In genomic region chrX:41655631-41656030, GRCh38 we compare ENCODE assay signal across 24 cellular contexts. TPM values are rescaled to one million over a fixed set of nuclear protein-coding genes. Genes with fewer than 3 reads are reported as not detected.
DNase-seq lines count a peak whose midpoint lies in the region; ATAC-seq and TF ChIP-seq lines count a peak whose summit lies in the region.
"Had no signal": no experiment of that assay in that cellular context is flagged by ENCODE, and none has a peak within 500 bp of the region (broad histone marks: within the 10 kb centered on the region; RNA-seq: fewer than 3 reads in every experiment).

No MANE protein-coding gene starts in this region.

- H3K9me3 ChIP-seq in GM23248 (ENCODE audit: low read depth) (no peaks in the 10 kb centered on the region), esophagus muscularis mucosa (no peaks in the 10 kb centered on the region)

- no peak for TF ChIP-seq POLR2A in esophagus muscularis mucosa (IDR thresholded peaks at IDR 0.05; ENCODE audit: low read depth)

- in situ Hi-C loops in GM23248 (cut with MboI), result no loop called here

- no peak for ATAC-seq in HG03108 (IDR thresholded peaks at IDR 0.05; ENCODE audit: unreplicated experiment)
- ATAC-seq: right cardiac atrium had no signal

- H2AFZ ChIP-seq in GM23248, result no peak overlapping the region
- H2AFZ ChIP-seq: parathyroid adenoma had no signal

- TF ChIP-seq EP300 in esophagus muscularis mucosa (IDR thresholded peaks at IDR 0.05), result no peak

- H3K36me3 ChIP-seq in GM23248 (ENCODE audit: low read depth), result no peaks in the 10 kb centered on the region
- H3K36me3 ChIP-seq in esophagus muscularis mucosa, result peaks cover 0 to 44% (median 19%) of the 10 kb centered on the region in 4 donors

- no peak for TF ChIP-seq CTCF in epithelial cell of esophagus (IDR thresholded peaks at IDR 0.05; ENCODE audit: insufficient read depth, low read depth, low read length, missing control alignments)
- TF ChIP-seq CTCF in esophagus muscularis mucosa (IDR thresholded peaks at IDR 0.05), result no peak

- H3K4me1 ChIP-seq in GM23248 (ENCODE audit: insufficient read depth) (no peaks in the 10 kb centered on the region), esophagus muscularis mucosa (peaks cover 0 to 5% (median 0%) of the 10 kb centered on the region in 4 donors)
- H3K4me1 ChIP-seq: parathyroid adenoma had no signal

- no peaks in the 10 kb centered on the region for H3K79me2 ChIP-seq in GM23248 (ENCODE audit: insufficient read depth)
- H3K79me2 ChIP-seq: parathyroid adenoma had no signal

- H3K27me3 ChIP-seq in GM23248 (replicated peaks; ENCODE audit: insufficient read depth) (no peaks in the 10 kb centered on the region), esophagus muscularis mucosa (no peaks in the 10 kb centered on the region)

- 0 out of 2 replicates have a peak overlapping the region, but pooled peaks have one; percentile 15 for H3K27ac ChIP-seq in GM23248
- no peak overlapping the region for H3K27ac ChIP-seq in esophagus muscularis mucosa (replicated peaks in 1 of 4)
- H3K27ac ChIP-seq: parathyroid adenoma had no signal

- 40 to 66% methylated on average over 3 to 4 of the region's 4 CpGs for WGBS in GM23248 (ENCODE audit: low coverage in 1 of 2, low lambda C conversion rate in 2 of 2, missing lambda C conversion rate in 2 of 2), 2 experiments
- 51% methylated on average over 4 of the region's 4 CpGs for WGBS in esophagus muscularis mucosa

- no peak overlapping the region for H3K9ac ChIP-seq in GM23248
- H3K9ac ChIP-seq: parathyroid adenoma had no signal

- no peaks in the 10 kb centered on the region for H4K20me1 ChIP-seq in GM23248 (ENCODE audit: insufficient read depth)

- no peaks in the 10 kb centered on the region for H3F3A ChIP-seq in GM23248 (ENCODE audit: insufficient read depth)

- intact Hi-C loops in esophagus muscularis mucosa (cut with DNase I), result no loop called here

- H3K4me3 ChIP-seq in GM23248 (no peak overlapping the region), epithelial cell of esophagus (ENCODE audit: low read length) (no peak overlapping the region), esophagus muscularis mucosa (no peak overlapping the region)

- H3K4me2 ChIP-seq in GM23248 (ENCODE audit: unreplicated experiment), result no peak overlapping the region

- H3K9me2 ChIP-seq in GM23248 (ENCODE audit: insufficient read depth), result no peaks in the 10 kb centered on the region

- peak; percentile 52 for DNase-seq in GM23248
- peak; percentile 45 for DNase-seq in RPMI7951 (ENCODE audit: low read depth)
- DNase-seq in epithelial cell of esophagus (ENCODE audit: low read depth), result peak; percentile 45
- peak; percentile 44 for DNase-seq in renal cortical epithelial cell (ENCODE audit: low read depth)
- no peak for DNase-seq in esophagus muscularis mucosa (ENCODE audit: extremely low spot score)
- no peak for DNase-seq in middle frontal gyrus (ENCODE audit: extremely low spot score, low spot score)
- DNase-seq: activated CD4-positive, alpha-beta memory T cell treated with anti-CD3 and anti-CD28 coated beads, Interleukin-2, amount 10 ng/mL, durations not matched to agents 7 days and 5 days; activated CD4-positive, CD25-positive, alpha-beta regulatory T cell treated with anti-CD3 and anti-CD28 coated beads, Interleukin-2, amount 50 U/mL, for 72 hours; CD4-positive, alpha-beta T cell; effector CD4-positive, alpha-beta T cell; Karpas-422; NCI-H1048; NCI-H1930; NCI-H748 treated with DMSO at 0.1 percent for 48 hours; nephron progenitor cell; right cardiac atrium; Right ventricle myocardium superior; stimulated activated CD4-positive, alpha-beta T cell treated with anti-CD3 and anti-CD28 coated beads, Interleukin-12 subunit alpha, Interleukin-12 subunit beta, amount 100 ng/mL, for 4 hours; stimulated activated CD4-positive, alpha-beta T cell treated with anti-CD3 and anti-CD28 coated beads, Interleukin-4, amount 100 ng/mL, for 4 hours; stimulated activated naive CD4-positive, alpha-beta T cell had no signal

RNA-seq across cellular contexts. Expression of gene GPR34, which starts 33.1 kb away (rescaled TPM):
- not detected in 2 replicates for total RNA-seq in GM23248 (2014; rRNA removed; shearing (Covaris generic))
- 0.09 TPM in 1 of 2 replicates, not detected in the other for polyA plus RNA-seq in GM23248 (2016; fragmentation: Nextera tagmentation; extraction: Ambion mirVana)
- total RNA-seq in RPMI7951 (2014; rRNA removed; shearing (Covaris generic)), result not detected in 2 replicates
- total RNA-seq in renal cortical epithelial cell (not detected in 2 replicates), esophagus muscularis mucosa (10 to 100 TPM in 1 of 4 donors, 1 to 10 TPM in 3; 3.7 to 14.7 (median 7.6) TPM)
- total RNA-seq: activated CD4-positive, alpha-beta memory T cell treated with anti-CD3 and anti-CD28 coated beads, Interleukin-2, amount 10 ng/mL, durations not matched to agents 7 days and 5 days; CD4-positive, alpha-beta T cell; H4 had no signal
- polyA plus RNA-seq: keratinocyte had no signal

Comparison
In these comparisons a context has a peak if more than half of its experiments do, and no peak if none do; other contexts are left out.
1. DNase-seq: peak in GM23248 (single experiment), RPMI7951 (single experiment), epithelial cell of esophagus (single experiment) and renal cortical epithelial cell (single experiment); none in esophagus muscularis mucosa (single experiment) and middle frontal gyrus (single experiment).